ENCODE assay signal across 1 cellular context in genomic region chr6:75516757-75517156, GRCh38.
TF ChIP-seq lines count a peak whose summit lies in the region.

No MANE protein-coding gene starts in this region.

TF ChIP-seq in HCT116, 20 proteins besides CTCF, POLR2A, EP300 and RAD21 (continued from another document):
- TF ChIP-seq SRF (IDR thresholded peaks at IDR 0.05; ENCODE audit: low read depth) (no peak), CEBPB (IDR thresholded peaks at IDR 0.05; ENCODE audit: low read depth) (no peak), TCF7L2 (IDR thresholded peaks at IDR 0.05; ENCODE audit: borderline replicate concordance, extremely low read depth, insufficient read depth, insufficient read length) (no peak), YY1 (IDR thresholded peaks at IDR 0.05; ENCODE audit: extremely low read depth, insufficient replicate concordance, low read depth, low read length) (no peak), REST (IDR thresholded peaks at IDR 0.05; ENCODE audit: low read depth) (no peak), SIN3A (IDR thresholded peaks at IDR 0.05; ENCODE audit: low read depth) (no peak), EZH2phosphoT487 (IDR thresholded peaks at IDR 0.05; ENCODE audit: borderline replicate concordance) (no peak), ZFX (IDR thresholded peaks at IDR 0.05) (no peak), POLR2AphosphoS5 (IDR thresholded peaks at IDR 0.05; ENCODE audit: low read depth, low read length) (no peak), ZNF274 (IDR thresholded peaks at IDR 0.05; ENCODE audit: low read depth, low read length) (no peak), ELF1 (IDR thresholded peaks at IDR 0.05; ENCODE audit: borderline replicate concordance, low read depth) (no peak), EGR1 (IDR thresholded peaks at IDR 0.05; ENCODE audit: low read depth) (no peak), MAX (IDR thresholded peaks at IDR 0.05) (no peak), CBX3 (IDR thresholded peaks at IDR 0.05; ENCODE audit: low read depth) (no peak)
